Comparison of ENCODE assay signal across 19 cellular contexts in genomic region chr6:52620055-52620905, GRCh38.
"Had no signal": no experiment of that assay in that cellular context is flagged by ENCODE, and none has a peak within 500 bp of the region (broad histone marks: within the 10 kb centered on the region; RNA-seq: fewer than 3 reads in every experiment).

No MANE protein-coding gene starts in this region.

- H3K27ac ChIP-seq: epithelial cell of prostate, gastroesophageal sphincter, neutrophil, right atrium auricular region, transverse colon had no signal

- DNase-seq: activated CD4-positive, alpha-beta T cell treated with anti-CD3 and anti-CD28 coated beads, Interleukin-2, amount 50 U/mL, for 1 hour; activated CD8-positive, alpha-beta memory T cell treated with anti-CD3 and anti-CD28 coated beads for 24 hours; activated gamma-delta T cell treated with Interleukin-2 at 50 U/mL for 16 hours; activated naive CD8-positive, alpha-beta T cell treated with anti-CD3 and anti-CD28 coated beads, Interleukin-2, amount 10 ng/mL, durations not matched to agents 7 days and 5 days; anterior cingulate cortex; cerebellar nuclear complex; islet precursor cell; mucosa of descending colon; naive thymus-derived CD4-positive, alpha-beta T cell; small intestine; stimulated activated naive CD8-positive, alpha-beta T cell treated with anti-CD3 and anti-CD28 coated beads, Interleukin-15, Interleukin-2, amounts not matched to agents 100 U/mL and 50 U/mL, for 24 hours; T-helper 2 cell; transverse colon had no signal

- H3K36me3 Mint-ChIP-seq: activated naive CD8-positive, alpha-beta T cell treated with anti-CD3 and anti-CD28 coated beads, Interleukin-2, amount 10 ng/mL, durations not matched to agents 7 days and 5 days; naive thymus-derived CD4-positive, alpha-beta T cell had no signal

- H3K27ac Mint-ChIP-seq: activated naive CD8-positive, alpha-beta T cell treated with anti-CD3 and anti-CD28 coated beads, Interleukin-2, amount 10 ng/mL, durations not matched to agents 7 days and 5 days; naive thymus-derived CD4-positive, alpha-beta T cell; progenitor cell of endocrine pancreas had no signal

- H3K9me3 Mint-ChIP-seq: activated naive CD8-positive, alpha-beta T cell treated with anti-CD3 and anti-CD28 coated beads, Interleukin-2, amount 10 ng/mL, durations not matched to agents 7 days and 5 days; naive thymus-derived CD4-positive, alpha-beta T cell had no signal

- H3K4me3 ChIP-seq: gastroesophageal sphincter, mucosa of descending colon, right atrium auricular region, transverse colon had no signal

- ATAC-seq: gastroesophageal sphincter; left lobe of liver; mucosa of descending colon; naive thymus-derived CD4-positive, alpha-beta T cell; stimulated activated naive CD8-positive, alpha-beta T cell treated with anti-CD3 and anti-CD28 coated beads, Interleukin-15, Interleukin-2, amounts not matched to agents 100 U/mL and 50 U/mL, for 24 hours had no signal

- H3K4me1 Mint-ChIP-seq: activated naive CD8-positive, alpha-beta T cell treated with anti-CD3 and anti-CD28 coated beads, Interleukin-2, amount 10 ng/mL, durations not matched to agents 7 days and 5 days; naive thymus-derived CD4-positive, alpha-beta T cell had no signal

- H3K4me1 ChIP-seq: gastroesophageal sphincter, right atrium auricular region, transverse colon had no signal

- H3K27me3 Mint-ChIP-seq: progenitor cell of endocrine pancreas had no signal

- H3K4me3 Mint-ChIP-seq: activated naive CD8-positive, alpha-beta T cell treated with anti-CD3 and anti-CD28 coated beads, Interleukin-2, amount 10 ng/mL, durations not matched to agents 7 days and 5 days; naive thymus-derived CD4-positive, alpha-beta T cell had no signal

- H3K9me3 ChIP-seq: gastroesophageal sphincter, mucosa of descending colon, neutrophil, right atrium auricular region, transverse colon had no signal

- H3K36me3 ChIP-seq: gastroesophageal sphincter, neutrophil, right atrium auricular region, transverse colon had no signal

- H3K27me3 ChIP-seq: gastroesophageal sphincter, neutrophil, right atrium auricular region, transverse colon had no signal
